In genomic region chr1:223500560-223501425, GRCh38 we compare ENCODE assay signal across 11 cellular contexts.
A peak's percentile ranks its signal among the peaks of the same experiment; 100 is the strongest.
DNase-seq lines count a peak whose midpoint lies in the region; ATAC-seq and TF ChIP-seq lines count a peak whose summit lies in the region.
"Had no signal": no experiment of that assay in that cellular context is flagged by ENCODE, and none has a peak within 500 bp of the region (broad histone marks: within the 10 kb centered on the region; RNA-seq: fewer than 3 reads in every experiment).

No MANE protein-coding gene starts in this region.

- intact Hi-C loops in head of caudate nucleus (cut with DNase I), result no loop called here
- intact Hi-C loops in vagina (cut with DNase I), result no loop called here

- no peaks in the 10 kb centered on the region for H3K9me3 Mint-ChIP-seq in activated T-cell treated with anti-CD3 and anti-CD28 coated beads, Interleukin-2, amount 50 U/mL, for 24 hours
- H3K9me3 Mint-ChIP-seq: stimulated activated naive B cell treated with anti-CD40 and anti-IgM and Interleukin-4, amounts not matched to agents 10 μg/mL and 1 μg/mL and 100 μg/mL, for 72 hours had no signal

- no peak overlapping the region for H3K4me3 Mint-ChIP-seq in activated T-cell treated with anti-CD3 and anti-CD28 coated beads, Interleukin-2, amount 50 U/mL, for 24 hours
- H3K4me3 Mint-ChIP-seq: activated naive CD8-positive, alpha-beta T cell; memory B cell; stimulated activated naive B cell treated with anti-CD40 and anti-IgM and Interleukin-4, amounts not matched to agents 10 μg/mL and 1 μg/mL and 100 μg/mL, for 72 hours had no signal

- H3K4me1 ChIP-seq in vagina, result no peaks in the 10 kb centered on the region

- H3K36me3 ChIP-seq in vagina, result no peaks in the 10 kb centered on the region

- no peak for DNase-seq in activated T-cell treated with anti-CD3 and anti-CD28 coated beads, Interleukin-2, amount 50 U/mL, for 24 hours
- DNase-seq in activated T-cell treated with anti-CD3 and anti-CD28 coated beads, Interleukin-2, amount 50 U/mL, for 1 hour, result no peak
- DNase-seq in T1000 (lab: John Stamatoyannopoulos, UW) (peak; percentile 78), head of caudate nucleus (peak in 27 of 42 donors; percentile 6 to 86 (median 45)), stromal cell of bone marrow (ENCODE audit: low read depth) (peak; percentile 92), vagina (ENCODE audit: extremely low spot score in 2 of 2) (no peak), NOMO-1 (lab: John Stamatoyannopoulos, UW; ENCODE audit: unreplicated experiment in 2 of 2) (no peak)
- DNase-seq: stimulated activated naive B cell treated with anti-CD40 and anti-IgM and Interleukin-4, amounts not matched to agents 10 μg/mL and 1 μg/mL and 100 μg/mL, for 72 hours had no signal

- no peak for TF ChIP-seq POLR2A in vagina (IDR thresholded peaks at IDR 0.05)

- peak overlapping the region; percentile 57 for H3K27ac Mint-ChIP-seq in activated T-cell treated with anti-CD3 and anti-CD28 coated beads, Interleukin-2, amount 50 U/mL, for 24 hours
- H3K27ac Mint-ChIP-seq: activated naive CD8-positive, alpha-beta T cell; memory B cell; stimulated activated naive B cell treated with anti-CD40 and anti-IgM and Interleukin-4, amounts not matched to agents 10 μg/mL and 1 μg/mL and 100 μg/mL, for 72 hours had no signal

- no peaks in the 10 kb centered on the region for H3K27me3 Mint-ChIP-seq in activated T-cell treated with anti-CD3 and anti-CD28 coated beads, Interleukin-2, amount 50 U/mL, for 24 hours
- H3K27me3 Mint-ChIP-seq: activated naive CD8-positive, alpha-beta T cell had no signal

- no peaks in the 10 kb centered on the region for H3K36me3 Mint-ChIP-seq in activated T-cell treated with anti-CD3 and anti-CD28 coated beads, Interleukin-2, amount 50 U/mL, for 24 hours (ENCODE audit: low read depth)
- H3K36me3 Mint-ChIP-seq: activated naive CD8-positive, alpha-beta T cell; memory B cell; stimulated activated naive B cell treated with anti-CD40 and anti-IgM and Interleukin-4, amounts not matched to agents 10 μg/mL and 1 μg/mL and 100 μg/mL, for 72 hours had no signal

- H3K4me1 Mint-ChIP-seq in activated T-cell treated with anti-CD3 and anti-CD28 coated beads, Interleukin-2, amount 50 U/mL, for 24 hours (ENCODE audit: low read depth), result peaks cover 3% of the 10 kb centered on the region

- no peak for TF ChIP-seq CTCF in vagina (IDR thresholded peaks at IDR 0.05)

- no peaks in the 10 kb centered on the region for H3K9me3 ChIP-seq in vagina

- H3K27ac ChIP-seq in vagina, result no peak overlapping the region

- no peak for ATAC-seq in HG03378 (IDR thresholded peaks at IDR 0.05; ENCODE audit: unreplicated experiment)
- ATAC-seq: stimulated activated naive B cell treated with anti-CD40 and anti-IgM and Interleukin-4, amounts not matched to agents 10 μg/mL and 1 μg/mL and 100 μg/mL, for 72 hours had no signal

- no peaks in the 10 kb centered on the region for H3K27me3 ChIP-seq in vagina

- no peak overlapping the region for H3K4me3 ChIP-seq in vagina

Comparison
In these comparisons a context has a peak if more than half of its experiments do, and no peak if none do; other contexts are left out.
1. DNase-seq: peak in T1000 (single experiment), head of caudate nucleus (27 of 42) and stromal cell of bone marrow (single experiment); none in activated T-cell treated with anti-CD3 and anti-CD28 coated beads, Interleukin-2, amount 50 U/mL, for 24 hours (single experiment), activated T-cell treated with anti-CD3 and anti-CD28 coated beads, Interleukin-2, amount 50 U/mL, for 1 hour (single experiment), vagina (0 of 2) and NOMO-1 (0 of 2).